1 cellular context compared by ENCODE assay signal in genomic region chr9:128428644-128429504, GRCh38.
A peak's percentile ranks its signal among the peaks of the same experiment; 100 is the strongest.
TF ChIP-seq lines count a peak whose summit lies in the region.

No MANE protein-coding gene starts in this region.

TF ChIP-seq in K562, 482 proteins besides CTCF, POLR2A, EP300 and RAD21 (continued from another document and continues in another):
- TF ChIP-seq, protein P1, sequence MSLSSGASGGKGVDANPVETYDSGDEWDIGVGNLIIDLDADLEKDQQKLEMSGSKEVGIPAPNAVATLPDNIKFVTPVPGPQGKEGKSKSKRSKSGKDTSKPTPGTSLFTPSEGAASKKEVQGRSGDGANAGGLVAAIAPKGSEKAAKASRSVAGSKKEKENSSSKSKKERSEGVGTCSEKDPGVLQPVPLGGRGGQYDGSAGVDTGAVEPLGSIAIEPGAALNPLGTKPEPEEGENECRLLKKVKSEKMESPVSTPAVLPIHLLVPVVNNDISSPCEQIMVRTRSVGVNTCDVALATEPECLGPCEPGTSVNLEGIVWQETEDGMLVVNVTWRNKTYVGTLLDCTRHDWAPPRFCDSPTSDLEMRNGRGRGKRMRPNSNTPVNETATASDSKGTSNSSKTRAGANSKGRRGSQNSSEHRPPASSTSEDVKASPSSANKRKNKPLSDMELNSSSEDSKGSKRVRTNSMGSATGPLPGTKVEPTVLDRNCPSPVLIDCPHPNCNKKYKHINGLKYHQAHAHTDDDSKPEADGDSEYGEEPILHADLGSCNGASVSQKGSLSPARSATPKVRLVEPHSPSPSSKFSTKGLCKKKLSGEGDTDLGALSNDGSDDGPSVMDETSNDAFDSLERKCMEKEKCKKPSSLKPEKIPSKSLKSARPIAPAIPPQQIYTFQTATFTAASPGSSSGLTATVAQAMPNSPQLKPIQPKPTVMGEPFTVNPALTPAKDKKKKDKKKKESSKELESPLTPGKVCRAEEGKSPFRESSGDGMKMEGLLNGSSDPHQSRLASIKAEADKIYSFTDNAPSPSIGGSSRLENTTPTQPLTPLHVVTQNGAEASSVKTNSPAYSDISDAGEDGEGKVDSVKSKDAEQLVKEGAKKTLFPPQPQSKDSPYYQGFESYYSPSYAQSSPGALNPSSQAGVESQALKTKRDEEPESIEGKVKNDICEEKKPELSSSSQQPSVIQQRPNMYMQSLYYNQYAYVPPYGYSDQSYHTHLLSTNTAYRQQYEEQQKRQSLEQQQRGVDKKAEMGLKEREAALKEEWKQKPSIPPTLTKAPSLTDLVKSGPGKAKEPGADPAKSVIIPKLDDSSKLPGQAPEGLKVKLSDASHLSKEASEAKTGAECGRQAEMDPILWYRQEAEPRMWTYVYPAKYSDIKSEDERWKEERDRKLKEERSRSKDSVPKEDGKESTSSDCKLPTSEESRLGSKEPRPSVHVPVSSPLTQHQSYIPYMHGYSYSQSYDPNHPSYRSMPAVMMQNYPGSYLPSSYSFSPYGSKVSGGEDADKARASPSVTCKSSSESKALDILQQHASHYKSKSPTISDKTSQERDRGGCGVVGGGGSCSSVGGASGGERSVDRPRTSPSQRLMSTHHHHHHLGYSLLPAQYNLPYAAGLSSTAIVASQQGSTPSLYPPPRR (CRISPR knock-in tag; IDR thresholded peaks at IDR 0.05; ENCODE audit: borderline replicate concordance): no peak
- no peak for TF ChIP-seq CHD7 (IDR thresholded peaks at IDR 0.05; ENCODE audit: low read depth, low read length)
- TF ChIP-seq CHD4 (IDR thresholded peaks at IDR 0.05; ENCODE audit: insufficient read depth, insufficient replicate concordance, low read depth, low read length, poor library complexity, severe bottlenecking): no peak
- TF ChIP-seq CEBPG (CRISPR knock-in tag; IDR thresholded peaks at IDR 0.05): no peak
- no peak for TF ChIP-seq CEBPG (tag; conservative IDR thresholded peaks at IDR 0.05 in 1 of 2, IDR thresholded peaks at IDR 0.05 in 1 of 2)
- TF ChIP-seq ZNF12 (CRISPR knock-in tag; IDR thresholded peaks at IDR 0.05): peak; percentile 47; the same call in 1 of the 2 replicates
- TF ChIP-seq, protein P2, sequence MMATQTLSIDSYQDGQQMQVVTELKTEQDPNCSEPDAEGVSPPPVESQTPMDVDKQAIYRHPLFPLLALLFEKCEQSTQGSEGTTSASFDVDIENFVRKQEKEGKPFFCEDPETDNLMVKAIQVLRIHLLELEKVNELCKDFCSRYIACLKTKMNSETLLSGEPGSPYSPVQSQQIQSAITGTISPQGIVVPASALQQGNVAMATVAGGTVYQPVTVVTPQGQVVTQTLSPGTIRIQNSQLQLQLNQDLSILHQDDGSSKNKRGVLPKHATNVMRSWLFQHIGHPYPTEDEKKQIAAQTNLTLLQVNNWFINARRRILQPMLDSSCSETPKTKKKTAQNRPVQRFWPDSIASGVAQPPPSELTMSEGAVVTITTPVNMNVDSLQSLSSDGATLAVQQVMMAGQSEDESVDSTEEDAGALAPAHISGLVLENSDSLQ (IDR thresholded peaks at IDR 0.05): peak; percentile 30; the same call in 1 of the 2 replicates
- TF ChIP-seq ZNF143 (CRISPR knock-in tag; IDR thresholded peaks at IDR 0.05): no peak
- TF ChIP-seq, protein P3, sequence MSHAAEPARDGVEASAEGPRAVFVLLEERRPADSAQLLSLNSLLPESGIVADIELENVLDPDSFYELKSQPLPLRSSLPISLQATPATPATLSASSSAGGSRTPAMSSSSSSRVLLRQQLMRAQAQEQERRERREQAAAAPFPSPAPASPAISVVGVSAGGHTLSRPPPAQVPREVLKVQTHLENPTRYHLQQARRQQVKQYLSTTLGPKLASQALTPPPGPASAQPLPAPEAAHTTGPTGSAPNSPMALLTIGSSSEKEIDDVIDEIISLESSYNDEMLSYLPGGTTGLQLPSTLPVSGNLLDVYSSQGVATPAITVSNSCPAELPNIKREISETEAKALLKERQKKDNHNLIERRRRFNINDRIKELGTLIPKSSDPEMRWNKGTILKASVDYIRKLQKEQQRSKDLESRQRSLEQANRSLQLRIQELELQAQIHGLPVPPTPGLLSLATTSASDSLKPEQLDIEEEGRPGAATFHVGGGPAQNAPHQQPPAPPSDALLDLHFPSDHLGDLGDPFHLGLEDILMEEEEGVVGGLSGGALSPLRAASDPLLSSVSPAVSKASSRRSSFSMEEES (CRISPR knock-in tag; IDR thresholded peaks at IDR 0.05): no peak
- TF ChIP-seq IFI16 (CRISPR knock-in tag; IDR thresholded peaks at IDR 0.05): no peak
- TF ChIP-seq ZNF584 (CRISPR knock-in tag; IDR thresholded peaks at IDR 0.05; ENCODE audit: low read depth): 0 out of 2 replicates have a peak, but pooled peaks have one; percentile 37
- TF ChIP-seq, protein P4, sequence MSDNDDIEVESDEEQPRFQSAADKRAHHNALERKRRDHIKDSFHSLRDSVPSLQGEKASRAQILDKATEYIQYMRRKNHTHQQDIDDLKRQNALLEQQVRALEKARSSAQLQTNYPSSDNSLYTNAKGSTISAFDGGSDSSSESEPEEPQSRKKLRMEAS (CRISPR knock-in tag; IDR thresholded peaks at IDR 0.05): peak; percentile 95
- TF ChIP-seq ESRRA (IDR thresholded peaks at IDR 0.05; ENCODE audit: borderline replicate concordance, low read depth): no peak
- no peak for TF ChIP-seq ZNF57 (CRISPR knock-in tag; IDR thresholded peaks at IDR 0.05)
- no peak for TF ChIP-seq SIX5 (IDR thresholded peaks at IDR 0.05; ENCODE audit: borderline replicate concordance in 1 of 2, insufficient read depth in 1 of 2, low read depth in 1 of 2, low read length in 2 of 2)
- no peak for TF ChIP-seq ASH1L (IDR thresholded peaks at IDR 0.05; ENCODE audit: borderline replicate concordance, low read depth, partially characterized antibody)
- TF ChIP-seq MYC (IDR thresholded peaks at IDR 0.05; ENCODE audit: low read depth, low read length): peak; percentile 82; the same call in 1 of the 2 replicates
- TF ChIP-seq MYC (CRISPR knock-in tag; IDR thresholded peaks at IDR 0.05; ENCODE audit: borderline replicate concordance, low read depth): no peak
- TF ChIP-seq MCM5 (IDR thresholded peaks at IDR 0.05; ENCODE audit: low read depth): no peak
- TF ChIP-seq ZC3H11A (IDR thresholded peaks at IDR 0.05; ENCODE audit: low read depth, low read length): no peak
- TF ChIP-seq SIN3A (IDR thresholded peaks at IDR 0.05; ENCODE audit: borderline replicate concordance in 2 of 2, control insufficient read depth in 1 of 2, low read depth in 2 of 2, low read length in 2 of 2): no peak
- peak; percentile 85 for TF ChIP-seq BHLHE40 (IDR thresholded peaks at IDR 0.05; ENCODE audit: low read length)
- TF ChIP-seq ARNT (IDR thresholded peaks at IDR 0.05): no peak
- no peak for TF ChIP-seq SMARCA5 (IDR thresholded peaks at IDR 0.05)
- no peak for TF ChIP-seq HDAC6 (IDR thresholded peaks at IDR 0.05; ENCODE audit: low read depth, low read length)
- TF ChIP-seq DMBX1 (CRISPR knock-in tag; IDR thresholded peaks at IDR 0.05; ENCODE audit: borderline replicate concordance): no peak; the same call in 1 of the 2 replicates
- TF ChIP-seq GABPA (tag; conservative IDR thresholded peaks at IDR 0.05; ENCODE audit: low read depth): peak; percentile 81
- TF ChIP-seq CREB3 (tag; conservative IDR thresholded peaks at IDR 0.05; ENCODE audit: low read depth): 0 out of 2 replicates have a peak, but pooled peaks have one; percentile 26
- TF ChIP-seq, protein P5, sequence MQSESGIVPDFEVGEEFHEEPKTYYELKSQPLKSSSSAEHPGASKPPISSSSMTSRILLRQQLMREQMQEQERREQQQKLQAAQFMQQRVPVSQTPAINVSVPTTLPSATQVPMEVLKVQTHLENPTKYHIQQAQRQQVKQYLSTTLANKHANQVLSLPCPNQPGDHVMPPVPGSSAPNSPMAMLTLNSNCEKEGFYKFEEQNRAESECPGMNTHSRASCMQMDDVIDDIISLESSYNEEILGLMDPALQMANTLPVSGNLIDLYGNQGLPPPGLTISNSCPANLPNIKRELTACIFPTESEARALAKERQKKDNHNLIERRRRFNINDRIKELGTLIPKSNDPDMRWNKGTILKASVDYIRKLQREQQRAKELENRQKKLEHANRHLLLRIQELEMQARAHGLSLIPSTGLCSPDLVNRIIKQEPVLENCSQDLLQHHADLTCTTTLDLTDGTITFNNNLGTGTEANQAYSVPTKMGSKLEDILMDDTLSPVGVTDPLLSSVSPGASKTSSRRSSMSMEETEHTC (IDR thresholded peaks at IDR 0.05): peak; percentile 80; the same call in 1 of the 2 replicates
- no peak for TF ChIP-seq RUNX1 (IDR thresholded peaks at IDR 0.05; ENCODE audit: low read depth)
- no peak for TF ChIP-seq C11orf30 (IDR thresholded peaks at IDR 0.05; ENCODE audit: low read depth)
- TF ChIP-seq FUS (optimal IDR thresholded peaks at IDR 0.05; ENCODE audit: low read depth, low read length): no peak
- no peak for TF ChIP-seq ZNF668 (CRISPR knock-in tag; IDR thresholded peaks at IDR 0.05)
- no peak for TF ChIP-seq PTBP1 (IDR thresholded peaks at IDR 0.05; ENCODE audit: low read depth, low read length)
- peak; percentile 89 for TF ChIP-seq RBFOX2 (IDR thresholded peaks at IDR 0.05; ENCODE audit: low read depth, low read length)
